1 cellular context compared by ENCODE assay signal in genomic region chr20:62146019-62146755, GRCh38.
A peak's percentile ranks its signal among the peaks of the same experiment; 100 is the strongest.
TF ChIP-seq lines count a peak whose summit lies in the region.

No MANE protein-coding gene starts in this region.

TF ChIP-seq in K562, 482 proteins besides CTCF, POLR2A, EP300 and RAD21 (continued from another document):
- TF ChIP-seq, protein P1, sequence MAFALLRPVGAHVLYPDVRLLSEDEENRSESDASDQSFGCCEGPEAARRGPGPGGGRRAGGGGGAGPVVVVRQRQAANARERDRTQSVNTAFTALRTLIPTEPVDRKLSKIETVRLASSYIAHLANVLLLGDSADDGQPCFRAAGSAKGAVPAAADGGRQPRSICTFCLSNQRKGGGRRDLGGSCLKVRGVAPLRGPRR (CRISPR knock-in tag; IDR thresholded peaks at IDR 0.05) = 0 out of 2 replicates have a peak, but pooled peaks have one; percentile 17
- TF ChIP-seq MYC (IDR thresholded peaks at IDR 0.05; ENCODE audit: low read depth, low read length) (peak; percentile 91), MYC (CRISPR knock-in tag; IDR thresholded peaks at IDR 0.05; ENCODE audit: borderline replicate concordance, low read depth) (no peak), SMARCA4 (IDR thresholded peaks at IDR 0.05) (0 out of 2 replicates have a peak, but pooled peaks have one; percentile 33), SOX6 (IDR thresholded peaks at IDR 0.05) (peak; percentile 95), JUND (IDR thresholded peaks at IDR 0.05; ENCODE audit: borderline replicate concordance, low read depth, low read length) (peak; percentile 58; the same call in 1 of the 2 replicates), JUND (tag; IDR thresholded peaks at IDR 0.05; ENCODE audit: borderline replicate concordance, low read depth, low read length) (no peak), MTF1 (CRISPR knock-in tag; IDR thresholded peaks at IDR 0.05; ENCODE audit: borderline replicate concordance) (no peak), MECOM (CRISPR knock-in tag; IDR thresholded peaks at IDR 0.05) (peak; percentile 86), CUX1 (CRISPR knock-in tag; IDR thresholded peaks at IDR 0.05) (0 out of 2 replicates have a peak, but pooled peaks have one; percentile 15), ZNF197 (CRISPR knock-in tag; IDR thresholded peaks at IDR 0.05; ENCODE audit: low read depth) (peak; percentile 81), GATA2 (CRISPR knock-in tag; IDR thresholded peaks at IDR 0.05) (peak; percentile 51; the same call in 1 of the 2 replicates), MTA1 (IDR thresholded peaks at IDR 0.05; ENCODE audit: borderline replicate concordance) (peak; percentile 83), CEBPB (tag; IDR thresholded peaks at IDR 0.05) (no peak), GMEB1 (CRISPR knock-in tag; IDR thresholded peaks at IDR 0.05) (peak; percentile 56), CHD2 (IDR thresholded peaks at IDR 0.05; ENCODE audit: low read depth, low read length) (no peak), KAT7 (CRISPR knock-in tag; IDR thresholded peaks at IDR 0.05; ENCODE audit: borderline replicate concordance) (peak; percentile 77; the same call in 1 of the 2 replicates), HDAC8 (tag; IDR thresholded peaks at IDR 0.05) (peak; percentile 57; the same call in 1 of the 2 replicates), ZBTB12 (CRISPR knock-in tag; IDR thresholded peaks at IDR 0.05) (peak; percentile 58; the same call in 1 of the 2 replicates), LCOR (CRISPR knock-in tag; IDR thresholded peaks at IDR 0.05) (peak; percentile 52; the same call in 1 of the 2 replicates), TEAD4 (IDR thresholded peaks at IDR 0.05; ENCODE audit: low read length) (peak; percentile 60; the same call in 1 of the 2 replicates), TEAD4 (CRISPR knock-in tag; IDR thresholded peaks at IDR 0.05; ENCODE audit: borderline replicate concordance) (no peak), ZBTB33 (CRISPR knock-in tag; IDR thresholded peaks at IDR 0.05) (peak; percentile 58; the same call in 1 of the 2 replicates), ZNF431 (CRISPR knock-in tag; IDR thresholded peaks at IDR 0.05) (peak; percentile 70; the same call in 1 of the 2 replicates), TBP (optimal IDR thresholded peaks at IDR 0.05; ENCODE audit: low read depth, low read length) (peak; percentile 22), CLOCK (CRISPR knock-in tag; IDR thresholded peaks at IDR 0.05; ENCODE audit: borderline replicate concordance) (peak; percentile 42; the same call in 1 of the 2 replicates), NR2C1 (IDR thresholded peaks at IDR 0.05) (no peak), NR2C1 (tag; IDR thresholded peaks at IDR 0.05) (peak; percentile 67; the same call in 1 of the 2 replicates), MEF2A (IDR thresholded peaks at IDR 0.05; ENCODE audit: control insufficient read depth, low read depth, low read length) (no peak), EGR1 (conservative IDR thresholded peaks at IDR 0.05) (peak; percentile 76), MCM7 (IDR thresholded peaks at IDR 0.05) (no peak), ZNF253 (CRISPR knock-in tag; conservative IDR thresholded peaks at IDR 0.05) (no peak), TAF9B (IDR thresholded peaks at IDR 0.05; ENCODE audit: partially characterized antibody) (no peak), E2F5 (CRISPR knock-in tag; IDR thresholded peaks at IDR 0.05) (peak; percentile 17; the same call in 1 of the 2 replicates), ETV1 (tag; conservative IDR thresholded peaks at IDR 0.05; ENCODE audit: low read depth) (peak; percentile 35), CBX2 (IDR thresholded peaks at IDR 0.05; ENCODE audit: insufficient read depth, low read length, poor library complexity, severe bottlenecking) (no peak)
- TF ChIP-seq, protein P2, sequence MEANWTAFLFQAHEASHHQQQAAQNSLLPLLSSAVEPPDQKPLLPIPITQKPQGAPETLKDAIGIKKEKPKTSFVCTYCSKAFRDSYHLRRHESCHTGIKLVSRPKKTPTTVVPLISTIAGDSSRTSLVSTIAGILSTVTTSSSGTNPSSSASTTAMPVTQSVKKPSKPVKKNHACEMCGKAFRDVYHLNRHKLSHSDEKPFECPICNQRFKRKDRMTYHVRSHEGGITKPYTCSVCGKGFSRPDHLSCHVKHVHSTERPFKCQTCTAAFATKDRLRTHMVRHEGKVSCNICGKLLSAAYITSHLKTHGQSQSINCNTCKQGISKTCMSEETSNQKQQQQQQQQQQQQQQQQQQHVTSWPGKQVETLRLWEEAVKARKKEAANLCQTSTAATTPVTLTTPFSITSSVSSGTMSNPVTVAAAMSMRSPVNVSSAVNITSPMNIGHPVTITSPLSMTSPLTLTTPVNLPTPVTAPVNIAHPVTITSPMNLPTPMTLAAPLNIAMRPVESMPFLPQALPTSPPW (CRISPR knock-in tag; IDR thresholded peaks at IDR 0.05) = peak; percentile 33
- TF ChIP-seq, protein P3, sequence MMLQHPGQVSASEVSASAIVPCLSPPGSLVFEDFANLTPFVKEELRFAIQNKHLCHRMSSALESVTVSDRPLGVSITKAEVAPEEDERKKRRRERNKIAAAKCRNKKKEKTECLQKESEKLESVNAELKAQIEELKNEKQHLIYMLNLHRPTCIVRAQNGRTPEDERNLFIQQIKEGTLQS (IDR thresholded peaks at IDR 0.05) = 0 out of 2 replicates have a peak, but pooled peaks have one; percentile 19
- TF ChIP-seq, protein P3 (CRISPR knock-in tag; conservative IDR thresholded peaks at IDR 0.05) = no peak
- TF ChIP-seq, protein P4, sequence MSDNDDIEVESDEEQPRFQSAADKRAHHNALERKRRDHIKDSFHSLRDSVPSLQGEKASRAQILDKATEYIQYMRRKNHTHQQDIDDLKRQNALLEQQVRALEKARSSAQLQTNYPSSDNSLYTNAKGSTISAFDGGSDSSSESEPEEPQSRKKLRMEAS (CRISPR knock-in tag; IDR thresholded peaks at IDR 0.05) = peak; percentile 98
TF ChIP-seq in K562: peak in this region for 122.
